ENCODE assay signal across 20 cellular contexts in the genomic region with DNA sequence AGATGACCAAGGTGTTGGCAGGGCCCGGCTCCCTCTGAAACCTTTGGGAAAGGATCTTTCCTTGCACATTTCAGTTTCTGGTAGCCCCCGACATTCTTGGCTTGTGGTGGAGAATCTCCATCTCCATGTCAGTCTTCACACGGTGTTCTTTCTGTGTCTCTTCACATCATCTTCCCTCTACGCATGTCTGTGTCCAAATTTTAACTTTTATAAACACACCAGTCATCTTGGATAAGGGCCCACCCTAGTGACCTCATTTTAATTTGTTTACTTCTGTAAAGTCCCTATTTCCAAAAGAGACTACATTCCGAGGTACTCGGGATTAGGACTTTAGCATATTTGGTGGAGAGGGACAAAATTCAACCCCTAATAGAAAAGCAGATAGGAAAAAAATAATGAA.
"Had no signal": no experiment of that assay in that cellular context is flagged by ENCODE, and none has a peak within 500 bp of the region (broad histone marks: within the 10 kb centered on the region; RNA-seq: fewer than 3 reads in every experiment).

No MANE protein-coding gene starts in this region.

- H3K27me3 ChIP-seq: adrenal gland, esophagus muscularis mucosa, sigmoid colon, tibial artery had no signal

- DNase-seq: activated CD4-positive, alpha-beta T cell treated with anti-CD3 and anti-CD28 coated beads, Interleukin-2, amount 50 U/mL, for 1 hour; activated CD4-positive, CD25-positive, alpha-beta regulatory T cell treated with anti-CD3 and anti-CD28 coated beads, Interleukin-2, amount 50 U/mL, for 72 hours; activated CD8-positive, alpha-beta memory T cell treated with anti-CD3 and anti-CD28 coated beads for 24 hours; activated CD8-positive, alpha-beta memory T cell treated with anti-CD3 and anti-CD28 coated beads, Interleukin-2, amount 50 U/mL, for 48 hours; activated effector memory CD4-positive, alpha-beta T cell treated with Interleukin-2 at 50 U/mL for 16 hours; activated T-cell treated with anti-CD3 and anti-CD28 coated beads, Interleukin-2, amount 50 U/mL, for 48 hours; adrenal gland; dermis blood vessel endothelial cell; effector memory CD4-positive, alpha-beta T cell; foreskin melanocyte; glutamatergic neuron; mammary epithelial cell; naive thymus-derived CD4-positive, alpha-beta T cell; psoas muscle; sigmoid colon; stimulated activated naive CD4-positive, alpha-beta T cell; substantia nigra; tibial artery had no signal

- H3K4me1 ChIP-seq: adrenal gland, psoas muscle, sigmoid colon, tibial artery had no signal

- ATAC-seq: activated naive CD4-positive, alpha-beta T cell treated with anti-CD3 and anti-CD28 coated beads, Interleukin-2, amount 50 U/mL, for 72 hours; naive thymus-derived CD4-positive, alpha-beta T cell had no signal

- H3K4me3 ChIP-seq: adrenal gland, psoas muscle, sigmoid colon, tibial artery had no signal

- H3K36me3 ChIP-seq: adrenal gland, tibial artery had no signal

- H3K9me3 ChIP-seq: adrenal gland, esophagus muscularis mucosa, psoas muscle, sigmoid colon, tibial artery had no signal

- H3K27ac ChIP-seq: adrenal gland, psoas muscle, tibial artery had no signal
